In the genomic region with DNA sequence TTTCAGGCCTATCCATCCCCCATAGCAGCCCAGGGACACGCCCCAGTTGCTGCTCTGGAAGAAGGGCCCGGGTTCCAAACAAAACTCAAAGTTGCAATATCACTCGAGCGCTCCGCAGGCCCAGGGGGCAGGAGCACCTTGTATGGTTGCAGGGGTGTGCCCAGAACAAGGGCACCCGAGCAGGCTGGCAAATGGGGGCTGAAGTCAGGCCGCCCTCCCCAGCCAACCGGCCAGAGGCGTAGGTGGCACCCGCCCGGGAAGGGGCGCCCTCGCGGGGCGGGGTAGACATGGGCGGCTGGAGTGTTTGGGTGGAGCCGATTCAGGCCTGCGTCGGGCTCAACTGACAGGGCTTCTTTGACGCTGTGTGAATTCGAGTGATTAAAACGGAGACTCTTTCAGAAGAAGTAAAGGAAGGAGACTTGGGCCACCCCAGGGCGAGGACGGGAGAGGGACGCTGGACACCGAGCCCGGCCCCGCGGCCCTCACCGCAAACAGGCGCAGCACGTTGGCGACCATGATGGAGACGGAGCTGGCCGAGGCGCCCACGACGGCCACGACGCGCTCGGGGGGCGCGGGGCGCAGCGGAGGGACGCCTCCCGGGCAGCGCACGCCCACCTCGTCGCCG, we compare ENCODE assay signal across 21 cellular contexts. TPM values are rescaled to one million over a fixed set of nuclear protein-coding genes. Genes with fewer than 3 reads are reported as not detected.
"Had no signal": no experiment of that assay in that cellular context is flagged by ENCODE, and none has a peak within 500 bp of the region (broad histone marks: within the 10 kb centered on the region; RNA-seq: fewer than 3 reads in every experiment).

No MANE protein-coding gene starts in this region.

- H3K27ac ChIP-seq: heart right ventricle, pancreas, upper lobe of left lung, VCaP had no signal

- H3K9me3 Mint-ChIP-seq: stimulated activated effector memory CD8-positive, alpha-beta T cell treated with anti-CD3 and anti-CD28 coated beads, Interleukin-12 subunit alpha, Interleukin-12 subunit beta, amount 100 ng/mL, for 72 hours had no signal

- H3K4me1 ChIP-seq: pancreas had no signal

- H3K36me3 Mint-ChIP-seq: stimulated activated effector memory CD8-positive, alpha-beta T cell treated with anti-CD3 and anti-CD28 coated beads, Interleukin-12 subunit alpha, Interleukin-12 subunit beta, amount 100 ng/mL, for 72 hours had no signal

- H3K4me3 Mint-ChIP-seq: activated CD8-positive, alpha-beta T cell treated with anti-CD3 and anti-CD28 coated beads, Interleukin-2, amount 10 ng/mL, durations not matched to agents 7 days and 5 days; stimulated activated effector memory CD8-positive, alpha-beta T cell treated with anti-CD3 and anti-CD28 coated beads, Interleukin-12 subunit alpha, Interleukin-12 subunit beta, amount 100 ng/mL, for 72 hours had no signal

- H3K36me3 ChIP-seq: heart right ventricle, pancreas, upper lobe of left lung had no signal

- DNase-seq: activated CD4-positive, alpha-beta T cell treated with anti-CD3 and anti-CD28 coated beads for 4 hours; activated CD8-positive, alpha-beta T cell treated with anti-CD3 and anti-CD28 coated beads, Interleukin-2, amount 10 ng/mL, durations not matched to agents 7 days and 5 days; activated naive CD4-positive, alpha-beta T cell treated with Interleukin-2 at 50 U/mL for 16 hours; effector CD4-positive, alpha-beta T cell; heart right ventricle; left cardiac atrium; naive thymus-derived CD4-positive, alpha-beta T cell; pancreas; T-helper 9 cell had no signal

- ATAC-seq: activated CD8-positive, alpha-beta T cell treated with anti-CD3 and anti-CD28 coated beads, Interleukin-2, amount 10 ng/mL, durations not matched to agents 7 days and 5 days; heart right ventricle; left cardiac atrium; naive thymus-derived CD4-positive, alpha-beta T cell; pancreas; stimulated activated effector memory CD8-positive, alpha-beta T cell treated with anti-CD3 and anti-CD28 coated beads, Interleukin-12 subunit alpha, Interleukin-12 subunit beta, amount 100 ng/mL, for 72 hours had no signal

- H3K4me3 ChIP-seq: pancreas, upper lobe of left lung had no signal

- H3K9me3 ChIP-seq: pancreas had no signal

- H3K27ac Mint-ChIP-seq: activated CD8-positive, alpha-beta T cell treated with anti-CD3 and anti-CD28 coated beads, Interleukin-2, amount 10 ng/mL, durations not matched to agents 7 days and 5 days; stimulated activated effector memory CD8-positive, alpha-beta T cell treated with anti-CD3 and anti-CD28 coated beads, Interleukin-12 subunit alpha, Interleukin-12 subunit beta, amount 100 ng/mL, for 72 hours had no signal

RNA-seq across cellular contexts. Expression of a gene that starts 1.1 kb away (rescaled TPM):
- total RNA-seq: activated CD8-positive, alpha-beta T cell treated with anti-CD3 and anti-CD28 coated beads, Interleukin-2, amount 10 ng/mL, durations not matched to agents 7 days and 5 days; astrocyte; cardiac septum; fibroblast of lung; heart right ventricle; left cardiac atrium; lung microvascular endothelial cell; mononuclear cell; naive thymus-derived CD4-positive, alpha-beta T cell; pancreas; renal cortical epithelial cell; SK-MEL-5; skeletal muscle tissue; subcutaneous adipose tissue; upper lobe of left lung had no signal
- polyA plus RNA-seq: fibroblast of lung; heart right ventricle; naive thymus-derived CD4-positive, alpha-beta T cell had no signal

RNA-seq across cellular contexts. Expression of a gene that starts 53.1 kb away (rescaled TPM):
- total RNA-seq: activated CD8-positive, alpha-beta T cell treated with anti-CD3 and anti-CD28 coated beads, Interleukin-2, amount 10 ng/mL, durations not matched to agents 7 days and 5 days; astrocyte; mononuclear cell; SK-MEL-5 had no signal
- polyA plus RNA-seq: naive thymus-derived CD4-positive, alpha-beta T cell had no signal
